22 cellular contexts compared by ENCODE assay signal in the genomic region with DNA sequence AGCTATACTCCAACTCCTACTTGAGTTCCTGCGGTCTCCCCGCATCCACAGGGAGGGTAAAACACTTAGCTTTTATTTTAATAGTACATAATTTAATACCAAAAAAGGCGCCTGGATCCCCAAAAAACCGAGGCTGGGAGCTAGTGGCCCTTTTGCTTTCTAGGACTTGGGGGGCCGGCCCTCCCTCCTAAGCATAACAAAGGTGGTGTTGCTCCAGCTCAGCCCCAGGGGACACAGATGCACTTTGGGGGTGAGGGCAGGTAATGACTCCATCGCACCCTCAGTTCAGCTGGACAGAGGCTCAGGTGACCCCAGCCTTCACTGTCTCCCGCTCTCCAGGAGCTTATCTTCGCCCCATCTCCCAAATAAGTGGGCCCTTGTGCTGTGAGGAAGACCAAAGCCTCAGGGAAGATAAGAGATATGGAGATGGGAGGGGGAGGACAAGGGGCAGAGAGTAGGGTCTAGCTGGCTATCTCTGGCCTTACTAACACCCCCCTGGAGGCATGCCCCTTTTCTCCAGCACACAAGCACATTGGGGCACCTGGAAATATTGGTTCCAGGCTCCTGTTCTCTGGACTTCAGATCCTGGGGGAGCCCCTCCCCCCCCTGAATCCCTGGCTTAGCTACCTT. TPM values are rescaled to one million over a fixed set of nuclear protein-coding genes. Genes with fewer than 3 reads are reported as not detected.
DNase-seq lines count a peak whose midpoint lies in the region; ATAC-seq and TF ChIP-seq lines count a peak whose summit lies in the region.
"Had no signal": no experiment of that assay in that cellular context is flagged by ENCODE, and none has a peak within 500 bp of the region (broad histone marks: within the 10 kb centered on the region; RNA-seq: fewer than 3 reads in every experiment).

No MANE protein-coding gene starts in this region.

- H3K36me3 ChIP-seq in NT2/D1 (ENCODE audit: insufficient read depth, insufficient read length, low read length) (peaks cover under 1% of the 10 kb centered on the region), iPS-20b (ENCODE audit: insufficient read depth, low read depth, low read length) (no peaks in the 10 kb centered on the region), osteoblast (ENCODE audit: insufficient read depth, low read length) (no peaks in the 10 kb centered on the region)
- H3K36me3 ChIP-seq: heart left ventricle had no signal

- TF ChIP-seq CTCF in GM13977 (IDR thresholded peaks at IDR 0.05; ENCODE audit: extremely low read depth, insufficient read depth, missing control alignments) (no peak), osteoblast (IDR thresholded peaks at IDR 0.05; ENCODE audit: extremely low read depth, low read depth, low read length) (no peak)

- H3K27me3 ChIP-seq in NT2/D1 (ENCODE audit: insufficient read depth, insufficient read length): no peaks in the 10 kb centered on the region
- H3K27me3 ChIP-seq in iPS-20b (ENCODE audit: insufficient read depth, low read length): peaks cover 5% of the 10 kb centered on the region; the same call in 1 of the 2 replicates
- peaks cover 2% of the 10 kb centered on the region for H3K27me3 ChIP-seq in osteoblast (ENCODE audit: insufficient read depth, low read length)

- no peak overlapping the region for H2AFZ ChIP-seq in osteoblast (ENCODE audit: low read length)

- H3K4me3 ChIP-seq in NT2/D1 (ENCODE audit: insufficient read length, low read depth): no peak overlapping the region
- H3K4me3 ChIP-seq in iPS-20b (ENCODE audit: low read length): peak overlapping the region; percentile 63; the same call in 1 of the 2 replicates
- no peak overlapping the region for H3K4me3 ChIP-seq in osteoblast (ENCODE audit: insufficient read depth, low read length)

- H3K4me1 ChIP-seq in NT2/D1 (ENCODE audit: insufficient read depth, insufficient read length) (peaks cover 31% of the 10 kb centered on the region), iPS-20b (ENCODE audit: insufficient read depth, low read length) (peaks cover 30% of the 10 kb centered on the region), osteoblast (ENCODE audit: insufficient read depth, low read length) (peaks cover 13% of the 10 kb centered on the region)

- DNase-seq in GM13977 (ENCODE audit: low spot score) (peak; percentile 7), NT2/D1 (ENCODE audit: low read depth, low spot score) (no peak), osteoblast (ENCODE audit: insufficient read length, low spot score, missing footprints) (peak; percentile 53), anterior cingulate cortex (lab: John Stamatoyannopoulos, UW) (no peak)
- DNase-seq: activated CD4-positive, alpha-beta T cell treated with anti-CD3 and anti-CD28 coated beads, Interleukin-2, amount 50 U/mL, for 1 hour; activated CD8-positive, alpha-beta memory T cell treated with anti-CD3 and anti-CD28 coated beads, Interleukin-2, amount 50 U/mL, for 48 hours; activated gamma-delta T cell; DMS79; midbrain; NCI-H187 treated with DMSO at 0.1 percent for 48 hours; PC-3; SIG-M5; small intestine; stimulated activated CD4-positive, alpha-beta T cell treated with anti-CD3 and anti-CD28 coated beads, Interleukin-2, amount 100 ng/mL, for 48 hours; T-helper 1 cell had no signal

- no peak overlapping the region for H3K4me2 ChIP-seq in osteoblast (ENCODE audit: insufficient read depth, low read length)

- H3K9me3 ChIP-seq in NT2/D1 (ENCODE audit: insufficient read depth, low read length): no peaks in the 10 kb centered on the region
- no peaks in the 10 kb centered on the region for H3K9me3 ChIP-seq in iPS-20b (ENCODE audit: insufficient read depth, low read depth, low read length)
- no peaks in the 10 kb centered on the region for H3K9me3 ChIP-seq in osteoblast (ENCODE audit: low read depth, low read length)
- H3K9me3 ChIP-seq: heart left ventricle had no signal

- peaks cover 19% of the 10 kb centered on the region for H3K79me2 ChIP-seq in osteoblast (ENCODE audit: insufficient read depth, low read length)

- peaks cover 10% of the 10 kb centered on the region for H4K20me1 ChIP-seq in osteoblast (ENCODE audit: insufficient read depth, low read length)

- H3K9ac ChIP-seq in NT2/D1 (ENCODE audit: insufficient read length, low read depth): peak overlapping the region; percentile 12
- no peak overlapping the region; the same call in 1 of the 2 replicates for H3K9ac ChIP-seq in iPS-20b (ENCODE audit: low read depth, low read length)

- no peak overlapping the region for H3K27ac ChIP-seq in iPS-20b (ENCODE audit: low read length)
- no peak overlapping the region for H3K27ac ChIP-seq in osteoblast (ENCODE audit: low read depth, low read length)

- ATAC-seq in GM18519 (IDR thresholded peaks at IDR 0.05; ENCODE audit: low FRiP score, unreplicated experiment) (no peak), HG03280 (IDR thresholded peaks at IDR 0.05; ENCODE audit: unreplicated experiment) (no peak), HG02610 (IDR thresholded peaks at IDR 0.05; ENCODE audit: unreplicated experiment) (no peak)

- in situ Hi-C loops in GM13977 (cut with MboI; ENCODE audit: low pct_unique_long_range_greater_than_20kb, low sequenced_read_pairs, unreplicated experiment): loop anchor here (10.0 kb wide), 1 partner anchor 119 kb away; no protein-coding TSS in a partner anchor

RNA-seq across cellular contexts. Expression of gene NHERF1, which starts 2.8 kb away (rescaled TPM):
- 15.9 and 22.1 TPM in 2 replicates for total RNA-seq in osteoblast

RNA-seq across cellular contexts. Expression of gene RAB37, which starts 8.6 kb away (rescaled TPM):
- total RNA-seq in osteoblast: under 0.01 and 0.36 TPM in 2 replicates
- total RNA-seq: endothelial cell of umbilical vein had no signal

RNA-seq across cellular contexts. Expression of gene NAT9, which starts 30.5 kb away (rescaled TPM):
- total RNA-seq in osteoblast: 33.0 and 35.1 TPM in 2 replicates

RNA-seq across cellular contexts. Expression of gene CD300LF, which starts 32.9 kb away (rescaled TPM):
- not detected in 2 replicates for total RNA-seq in osteoblast
- total RNA-seq: endothelial cell of umbilical vein, PC-3, pulmonary artery endothelial cell had no signal

Comparison
In these comparisons a context has a peak if more than half of its experiments do, and no peak if none do; other contexts are left out.
1. DNase-seq: peak in GM13977 (single experiment) and osteoblast (single experiment); none in NT2/D1 (single experiment) and anterior cingulate cortex (0 of 58).